In the genomic region with DNA sequence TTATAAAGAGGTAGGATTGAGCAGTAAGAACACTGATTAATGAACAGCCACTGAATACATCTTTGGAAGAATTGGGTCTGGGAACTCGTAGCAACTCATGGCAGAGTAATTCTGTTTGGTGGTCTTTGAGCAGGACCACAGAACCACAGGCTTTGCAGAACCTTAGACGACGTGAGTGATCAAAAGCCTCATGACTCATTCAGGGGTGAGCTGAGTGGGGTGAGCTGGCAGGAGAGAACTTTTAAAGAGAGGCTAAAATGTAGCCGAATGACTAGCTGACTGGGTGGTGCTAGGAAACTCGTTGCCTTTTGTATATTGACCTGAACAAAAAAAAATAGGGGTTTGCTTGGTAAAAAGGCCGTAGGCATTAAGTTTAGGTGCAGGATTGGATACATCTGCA, we compare ENCODE assay signal across 13 cellular contexts.
A peak's percentile ranks its signal among the peaks of the same experiment; 100 is the strongest.
DNase-seq lines count a peak whose midpoint lies in the region; ATAC-seq, FAIRE-seq and TF ChIP-seq lines count a peak whose summit lies in the region.
"Had no signal": no experiment of that assay in that cellular context is flagged by ENCODE, and none has a peak within 500 bp of the region (broad histone marks: within the 10 kb centered on the region; RNA-seq: fewer than 3 reads in every experiment).

No MANE protein-coding gene starts in this region.

- peak overlapping the region; percentile 98 for H3K27ac ChIP-seq in SJSA1
- H3K27ac ChIP-seq: adrenal gland had no signal

- H3K9me3 ChIP-seq in SJSA1 (replicated peaks), result no peaks in the 10 kb centered on the region
- H3K9me3 ChIP-seq: adrenal gland had no signal

- DNase-seq in H54 (ENCODE audit: insufficient read length, low spot score) (peak; percentile 24), SJSA1 (ENCODE audit: low read depth in 1 of 2, low spot score in 2 of 2) (peak; percentile 77 to 86), fibroblast of pulmonary artery (ENCODE audit: low read depth) (peak; percentile 45), retinal pigment epithelial cell (ENCODE audit: low read depth) (peak; percentile 68), D341Med (ENCODE audit: low spot score) (no peak), GM12892 (ENCODE audit: insufficient read length) (no peak)
- DNase-seq: activated CD8-positive, alpha-beta memory T cell treated with anti-CD3 and anti-CD28 coated beads, Interleukin-2, amount 10 ng/mL, durations not matched to agents 7 days and 5 days; adrenal gland; CD4-positive, alpha-beta memory T cell; NCI-H2081; OCI-M1 had no signal

- no peaks in the 10 kb centered on the region for H3K36me3 ChIP-seq in SJSA1
- H3K36me3 ChIP-seq: adrenal gland had no signal

- no peaks in the 10 kb centered on the region for H3K27me3 ChIP-seq in SJSA1 (replicated peaks)
- H3K27me3 ChIP-seq: adrenal gland had no signal

- no peak overlapping the region for H3K4me3 ChIP-seq in SJSA1
- no peak overlapping the region for H3K4me3 ChIP-seq in fibroblast of pulmonary artery (replicated peaks; ENCODE audit: low read depth, low read length)
- H3K4me3 ChIP-seq in retinal pigment epithelial cell (ENCODE audit: low read length), result no peak overlapping the region
- H3K4me3 ChIP-seq: adrenal gland had no signal

- TF ChIP-seq POLR2A in H54 (IDR thresholded peaks at IDR 0.05; ENCODE audit: low read depth, low read length) (no peak), GM12892 (IDR thresholded peaks at IDR 0.05; ENCODE audit: low read depth, low read length) (no peak)

- no peak for TF ChIP-seq CTCF in fibroblast of pulmonary artery (IDR thresholded peaks at IDR 0.05; ENCODE audit: low read length, missing control alignments)
- TF ChIP-seq CTCF in retinal pigment epithelial cell (conservative IDR thresholded peaks at IDR 0.05; ENCODE audit: low read depth, low read length), result no peak

- ATAC-seq in HG02884 (IDR thresholded peaks at IDR 0.05; ENCODE audit: unreplicated experiment) (no peak), HG03378 (IDR thresholded peaks at IDR 0.05; ENCODE audit: unreplicated experiment) (no peak)
- ATAC-seq: activated CD8-positive, alpha-beta memory T cell treated with anti-CD3 and anti-CD28 coated beads, Interleukin-2, amount 10 ng/mL, durations not matched to agents 7 days and 5 days had no signal

- peak; percentile 82 for FAIRE-seq in H54 (lab: Jason Lieb, UNC)
- FAIRE-seq in GM12892 (lab: Jason Lieb, UNC), result no peak

- peaks cover 52% of the 10 kb centered on the region for H3K4me1 ChIP-seq in SJSA1 (replicated peaks)
- H3K4me1 ChIP-seq: adrenal gland had no signal

Comparison
In these comparisons a context has a peak if more than half of its experiments do, and no peak if none do; other contexts are left out.
1. DNase-seq: peak in H54 (single experiment), SJSA1 (2 of 2), fibroblast of pulmonary artery (single experiment) and retinal pigment epithelial cell (single experiment); none in D341Med (single experiment) and GM12892 (single experiment).